ENCODE assay signal across 19 cellular contexts in genomic region chr21:42174173-42174572, GRCh38. TPM values are rescaled to one million over a fixed set of nuclear protein-coding genes. Genes with fewer than 3 reads are reported as not detected.
DNase-seq lines count a peak whose midpoint lies in the region; ATAC-seq and TF ChIP-seq lines count a peak whose summit lies in the region.
"Had no signal": no experiment of that assay in that cellular context is flagged by ENCODE, and none has a peak within 500 bp of the region (broad histone marks: within the 10 kb centered on the region; RNA-seq: fewer than 3 reads in every experiment).

No MANE protein-coding gene starts in this region.

- ATAC-seq in activated CD4-positive, alpha-beta T cell treated with anti-CD3 and anti-CD28 coated beads for 36 hours: peak; percentile 60
- no peak for ATAC-seq in activated B cell treated with CpG ODN at 0.5 μM for 24 hours (ENCODE audit: low read depth)
- ATAC-seq: naive thymus-derived CD4-positive, alpha-beta T cell; T-helper 17 cell had no signal

- H3K79me2 ChIP-seq in MM.1S (ENCODE audit: low read length): no peaks in the 10 kb centered on the region

- peak overlapping the region; percentile 18; the same call in 1 of the 2 replicates for H3K4me2 ChIP-seq in MM.1S (ENCODE audit: low read depth, low read length)

- no peaks in the 10 kb centered on the region for H3K36me3 Mint-ChIP-seq in activated CD4-positive, alpha-beta T cell treated with anti-CD3 and anti-CD28 coated beads for 36 hours (ENCODE audit: low read depth)
- no peaks in the 10 kb centered on the region for H3K36me3 Mint-ChIP-seq in activated B cell treated with CpG ODN at 0.5 μM for 24 hours (ENCODE audit: low read depth)
- H3K36me3 Mint-ChIP-seq: activated naive CD4-positive, alpha-beta T cell treated with anti-CD3 and anti-CD28 coated beads, Interleukin-2, amount 50 U/mL, for 24 hours; CD8-positive, alpha-beta memory T cell; naive thymus-derived CD4-positive, alpha-beta T cell had no signal

- H3K4me1 Mint-ChIP-seq in activated CD4-positive, alpha-beta T cell treated with anti-CD3 and anti-CD28 coated beads for 36 hours: peaks cover 3% of the 10 kb centered on the region
- peaks cover 3% of the 10 kb centered on the region for H3K4me1 Mint-ChIP-seq in activated B cell treated with CpG ODN at 0.5 μM for 24 hours

- TF ChIP-seq CTCF in MM.1S (IDR thresholded peaks at IDR 0.05; ENCODE audit: low read length): no peak
- TF ChIP-seq CTCF in activated B cell treated with CpG ODN at 0.5 μM for 24 hours (IDR thresholded peaks at IDR 0.05): no peak
- no peak for TF ChIP-seq CTCF in testis (IDR thresholded peaks at IDR 0.05)
- no peak for TF ChIP-seq CTCF in uterus (IDR thresholded peaks at IDR 0.05)

- no peak overlapping the region for H3K4me3 Mint-ChIP-seq in activated CD4-positive, alpha-beta T cell treated with anti-CD3 and anti-CD28 coated beads for 36 hours
- H3K4me3 Mint-ChIP-seq in activated B cell treated with CpG ODN at 0.5 μM for 24 hours: peak overlapping the region; percentile 39
- H3K4me3 Mint-ChIP-seq: activated naive CD4-positive, alpha-beta T cell treated with anti-CD3 and anti-CD28 coated beads, Interleukin-2, amount 50 U/mL, for 24 hours; CD8-positive, alpha-beta memory T cell; naive thymus-derived CD4-positive, alpha-beta T cell; T-helper 17 cell had no signal

- H3K4me3 ChIP-seq in MM.1S (ENCODE audit: low read length): no peak overlapping the region
- no peak overlapping the region for H3K4me3 ChIP-seq in testis
- no peak overlapping the region for H3K4me3 ChIP-seq in uterus
- H3K4me3 ChIP-seq: colonic mucosa had no signal

- CTCF ChIA-PET in activated CD4-positive, alpha-beta T cell treated with anti-CD3 and anti-CD28 coated beads for 36 hours (lab: Charles Lee): interaction anchor here (0.6 to 1.5 kb wide), 3 partner anchors 10 to 520 kb away, joined by 3 to 4 read pairs (median 3); no protein-coding TSS in a partner anchor
- CTCF ChIA-PET in activated B cell treated with CpG ODN at 0.5 μM for 24 hours (lab: Charles Lee): no interaction called here

- H3K27ac Mint-ChIP-seq in activated CD4-positive, alpha-beta T cell treated with anti-CD3 and anti-CD28 coated beads for 36 hours: no peak overlapping the region
- no peak overlapping the region for H3K27ac Mint-ChIP-seq in activated B cell treated with CpG ODN at 0.5 μM for 24 hours
- H3K27ac Mint-ChIP-seq: activated naive CD4-positive, alpha-beta T cell treated with anti-CD3 and anti-CD28 coated beads, Interleukin-2, amount 50 U/mL, for 24 hours; naive thymus-derived CD4-positive, alpha-beta T cell; T-helper 17 cell had no signal

- H3K27ac ChIP-seq in MM.1S (ENCODE audit: low read length) (no peak overlapping the region), testis (no peak overlapping the region), uterus (no peak overlapping the region)
- H3K27ac ChIP-seq: colonic mucosa had no signal

- H3K27me3 ChIP-seq in MM.1S (replicated peaks; ENCODE audit: insufficient read depth, low read length) (peaks cover 46% of the 10 kb centered on the region), testis (no peaks in the 10 kb centered on the region), uterus (no peaks in the 10 kb centered on the region)
- H3K27me3 ChIP-seq: colonic mucosa had no signal

- H3K9ac ChIP-seq in MM.1S (ENCODE audit: low read length): no peak overlapping the region

- 60 to 74% methylated on average over 3 to 4 of the region's 4 CpGs for WGBS in testis, 2 donors

- no peaks in the 10 kb centered on the region for H3K27me3 Mint-ChIP-seq in activated CD4-positive, alpha-beta T cell treated with anti-CD3 and anti-CD28 coated beads for 36 hours
- no peaks in the 10 kb centered on the region for H3K27me3 Mint-ChIP-seq in activated B cell treated with CpG ODN at 0.5 μM for 24 hours
- H3K27me3 Mint-ChIP-seq: activated naive CD4-positive, alpha-beta T cell treated with anti-CD3 and anti-CD28 coated beads, Interleukin-2, amount 50 U/mL, for 24 hours; T-helper 17 cell had no signal

- H3K9me3 ChIP-seq in MM.1S (replicated peaks; ENCODE audit: insufficient read depth, low read length) (no peaks in the 10 kb centered on the region), testis (no peaks in the 10 kb centered on the region), uterus (no peaks in the 10 kb centered on the region)
- H3K9me3 ChIP-seq: colonic mucosa had no signal

- H3K9me3 Mint-ChIP-seq in activated CD4-positive, alpha-beta T cell treated with anti-CD3 and anti-CD28 coated beads for 36 hours (ENCODE audit: low read depth): no peaks in the 10 kb centered on the region
- H3K9me3 Mint-ChIP-seq in activated B cell treated with CpG ODN at 0.5 μM for 24 hours: no peaks in the 10 kb centered on the region
- H3K9me3 Mint-ChIP-seq: activated naive CD4-positive, alpha-beta T cell treated with anti-CD3 and anti-CD28 coated beads, Interleukin-2, amount 50 U/mL, for 24 hours; CD8-positive, alpha-beta memory T cell; naive thymus-derived CD4-positive, alpha-beta T cell had no signal

- H4K20me1 ChIP-seq in MM.1S (ENCODE audit: insufficient read depth, low read length): no peaks in the 10 kb centered on the region

- POLR2A ChIA-PET in activated CD4-positive, alpha-beta T cell treated with anti-CD3 and anti-CD28 coated beads for 36 hours (lab: Charles Lee): no interaction called here
- POLR2A ChIA-PET in activated B cell treated with CpG ODN at 0.5 μM for 24 hours (lab: Charles Lee): no interaction called here

- TF ChIP-seq POLR2A in testis (IDR thresholded peaks at IDR 0.05) (no peak), uterus (IDR thresholded peaks at IDR 0.05) (no peak)

- no peaks in the 10 kb centered on the region for H3F3A ChIP-seq in MM.1S (ENCODE audit: insufficient read depth, low read length)

- H3K36me3 ChIP-seq in MM.1S (replicated peaks; ENCODE audit: insufficient read depth, low read length): no peaks in the 10 kb centered on the region
- H3K36me3 ChIP-seq in testis (ENCODE audit: low read depth, missing control alignments): no peaks in the 10 kb centered on the region
- no peaks in the 10 kb centered on the region for H3K36me3 ChIP-seq in uterus
- H3K36me3 ChIP-seq: colonic mucosa had no signal

- no peaks in the 10 kb centered on the region for H3K9me2 ChIP-seq in MM.1S (replicated peaks; ENCODE audit: insufficient read depth, low read length)

- DNase-seq in activated CD4-positive, alpha-beta T cell treated with anti-CD3 and anti-CD28 coated beads for 36 hours: no peak
- DNase-seq in activated CD4-positive, alpha-beta T cell treated with anti-CD3 and anti-CD28 coated beads for 1 hour: no peak
- DNase-seq in MM.1S (peak; percentile 36), activated B cell treated with CpG ODN at 0.5 μM for 24 hours (no peak), testis (peak; percentile 84), iPS-NIHi11 (ENCODE audit: low spot score) (no peak), HUDEP-2 (lab: John Stamatoyannopoulos, UW; ENCODE audit: unreplicated experiment in 76 of 76) (no peak), uterus (no peak)
- DNase-seq: activated T-cell treated with anti-CD3 and anti-CD28 coated beads for 4 hours; CD8-positive, alpha-beta memory T cell; colonic mucosa; foreskin fibroblast; GOT3; naive thymus-derived CD4-positive, alpha-beta T cell; NCI-H1694 treated with DMSO at 0.1 percent for 48 hours; NCI-H526; stimulated activated naive CD4-positive, alpha-beta T cell treated with Interleukin-2 at 50 U/mL for 16 hours; T-helper 17 cell had no signal

- H2AFZ ChIP-seq in MM.1S (ENCODE audit: low read length): peak overlapping the region; percentile 6; the same call in 1 of the 2 replicates

- H3K4me1 ChIP-seq in MM.1S (ENCODE audit: low read length) (no peaks in the 10 kb centered on the region), testis (peaks cover 5% of the 10 kb centered on the region), uterus (no peaks in the 10 kb centered on the region)
- H3K4me1 ChIP-seq: colonic mucosa had no signal

- intact Hi-C loops in activated CD4-positive, alpha-beta T cell treated with anti-CD3 and anti-CD28 coated beads for 36 hours (cut with DNase I, micrococcal nuclease): no loop called here
- intact Hi-C loops in activated B cell treated with CpG ODN at 0.5 μM for 24 hours (cut with micrococcal nuclease) (no loop called here), testis (cut with DNase I; ENCODE audit: low total_unique reads) (no loop called here), uterus (cut with DNase I; ENCODE audit: low total_unique reads) (no loop called here)

RNA-seq across cellular contexts. Expression of gene ABCG1, which starts 44.8 kb away (rescaled TPM):
- 10 to 100 TPM; 11.6 to 16.3 TPM for total RNA-seq in activated CD4-positive, alpha-beta T cell treated with anti-CD3 and anti-CD28 coated beads for 36 hours
- total RNA-seq in activated B cell treated with CpG ODN at 0.5 μM for 24 hours: 2.3 and 3.4 TPM in 2 replicates
- 1 to 10 TPM; 4.6 to 5.9 TPM for total RNA-seq in testis
- 5.1 TPM for polyA plus RNA-seq in testis (ENCODE audit: insufficient read depth, low read depth, low replicate concordance)
- 10 to 100 TPM; 11.8 to 51.7 (median 18.4) TPM for total RNA-seq in uterus

Comparison
In these comparisons a context has a peak if more than half of its experiments do, and no peak if none do; other contexts are left out.
1. DNase-seq: peak in MM.1S (single experiment) and testis (single experiment); none in activated CD4-positive, alpha-beta T cell treated with anti-CD3 and anti-CD28 coated beads for 36 hours (single experiment), activated CD4-positive, alpha-beta T cell treated with anti-CD3 and anti-CD28 coated beads for 1 hour (single experiment), activated B cell treated with CpG ODN at 0.5 μM for 24 hours (single experiment), iPS-NIHi11 (single experiment), HUDEP-2 (0 of 76) and uterus (0 of 2).